ENCODE assay signal across 15 cellular contexts in the genomic region with DNA sequence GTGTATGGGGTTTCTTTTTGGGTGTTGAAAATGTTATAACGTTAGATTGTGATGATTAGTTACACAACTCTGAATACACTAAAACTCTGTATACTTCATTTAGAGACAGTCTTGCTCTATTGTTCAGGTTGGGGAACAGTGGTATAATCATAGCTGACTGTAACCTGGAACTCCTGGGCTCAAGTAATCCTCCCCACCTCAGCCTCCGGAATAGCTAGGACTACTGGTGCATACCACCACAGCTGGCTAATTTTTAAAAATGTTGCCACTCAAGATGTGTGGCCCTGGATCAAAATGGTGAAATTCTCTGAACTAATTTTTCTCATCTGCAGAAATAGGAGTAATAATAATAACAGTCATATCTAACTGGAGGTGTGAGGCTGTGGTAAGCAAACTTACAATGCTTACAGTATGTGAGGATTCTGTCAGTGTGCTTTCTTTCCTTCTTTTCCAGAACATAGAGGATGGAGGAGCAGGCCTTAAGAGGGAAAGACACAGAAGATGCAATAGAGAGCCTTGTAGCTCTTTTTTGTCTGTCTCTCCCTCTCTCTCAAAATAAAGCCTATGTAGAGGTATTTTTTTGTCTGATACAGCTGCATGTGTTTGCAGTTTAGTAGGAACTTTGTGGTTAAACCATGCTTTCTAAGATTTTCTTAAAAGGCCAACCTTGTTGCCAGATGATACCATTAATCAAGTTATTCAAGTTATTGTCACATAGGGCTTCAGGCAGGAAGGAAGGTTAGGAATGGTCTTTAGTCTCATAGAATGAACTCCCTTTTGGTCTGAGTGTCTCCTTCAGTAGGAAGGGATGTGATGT. TPM values are rescaled to one million over a fixed set of nuclear protein-coding genes. Genes with fewer than 3 reads are reported as not detected.
A peak's percentile ranks its signal among the peaks of the same experiment; 100 is the strongest.
DNase-seq lines count a peak whose midpoint lies in the region; ATAC-seq and TF ChIP-seq lines count a peak whose summit lies in the region.
"Had no signal": no experiment of that assay in that cellular context is flagged by ENCODE, and none has a peak within 500 bp of the region (broad histone marks: within the 10 kb centered on the region; RNA-seq: fewer than 3 reads in every experiment).

No MANE protein-coding gene starts in this region.

- POLR2A ChIA-PET in naive thymus-derived CD4-positive, alpha-beta T cell (lab: Charles Lee) = interaction anchor here (0.9 to 1.8 kb wide), 3 partner anchors 9 to 13 kb away, joined by 4 to 7 read pairs (median 4); no protein-coding TSS in a partner anchor

- peaks cover 12% of the 10 kb centered on the region for H3K36me3 Mint-ChIP-seq in CD4-positive, CD25-positive, alpha-beta regulatory T cell
- H3K36me3 Mint-ChIP-seq in GM23338 (ENCODE audit: low read depth) (peaks cover 12% of the 10 kb centered on the region; the same call in 2 of the 3 replicates), CD14-positive monocyte (peaks cover 25 to 33% of the 10 kb centered on the region in 2 donors)
- H3K36me3 Mint-ChIP-seq in activated naive CD8-positive, alpha-beta T cell = no peaks in the 10 kb centered on the region
- peaks cover 0 to 13% (median 4%) of the 10 kb centered on the region in 5 donors for H3K36me3 Mint-ChIP-seq in naive thymus-derived CD4-positive, alpha-beta T cell

- TF ChIP-seq CTCF in GM23338 (conservative IDR thresholded peaks at IDR 0.05; ENCODE audit: low read depth in 2 of 2) (no peak), CD14-positive monocyte (IDR thresholded peaks at IDR 0.05) (no peak)

- TF ChIP-seq POLR2A in GM18505 (IDR thresholded peaks at IDR 0.05; ENCODE audit: borderline replicate concordance, extremely low read depth, insufficient read depth, insufficient read length) = no peak

- peak in 1 of 3 donors; percentile 26 for DNase-seq in CD4-positive, CD25-positive, alpha-beta regulatory T cell
- DNase-seq in GM23338 (ENCODE audit: low spot score) (no peak), CD14-positive monocyte (ENCODE audit: low spot score) (no peak), SKM-1 (lab: John Stamatoyannopoulos, UW; ENCODE audit: unreplicated experiment) (no peak)
- DNase-seq in naive thymus-derived CD4-positive, alpha-beta T cell = peak in 2 of 9 donors; percentile 16 to 30
- DNase-seq: DMS53, MV-4-11, NCI-H748 treated with DMSO at 0.1 percent for 48 hours, pancreas had no signal

- H3K27ac Mint-ChIP-seq in CD4-positive, CD25-positive, alpha-beta regulatory T cell = peak overlapping the region; percentile 60 to 90 (median 81)
- H3K27ac Mint-ChIP-seq in GM23338 (no peak overlapping the region), CD14-positive monocyte (peak overlapping the region in 2 of 7 donors; percentile 10 to 63)
- peak overlapping the region; percentile 80 for H3K27ac Mint-ChIP-seq in activated naive CD8-positive, alpha-beta T cell
- peak overlapping the region; percentile 53 to 94 (median 86) for H3K27ac Mint-ChIP-seq in naive thymus-derived CD4-positive, alpha-beta T cell

- no peaks in the 10 kb centered on the region for H3K27me3 Mint-ChIP-seq in CD4-positive, CD25-positive, alpha-beta regulatory T cell
- H3K27me3 Mint-ChIP-seq in GM23338 (ENCODE audit: insufficient read depth, low read depth, poor library complexity) (peaks cover 3% of the 10 kb centered on the region), CD14-positive monocyte (ENCODE audit: low read depth in 3 of 3) (peaks cover 0 to 1% (median 0%) of the 10 kb centered on the region in 3 donors)
- H3K27me3 Mint-ChIP-seq in activated naive CD8-positive, alpha-beta T cell = no peaks in the 10 kb centered on the region
- no peaks in the 10 kb centered on the region for H3K27me3 Mint-ChIP-seq in naive thymus-derived CD4-positive, alpha-beta T cell

- H3K4me1 ChIP-seq in CD4-positive, CD25-positive, alpha-beta regulatory T cell (ENCODE audit: control insufficient read depth, insufficient read depth, low read length, poor library complexity, severe bottlenecking) = peaks cover 67% of the 10 kb centered on the region
- no peaks in the 10 kb centered on the region for H3K4me1 ChIP-seq in GM23338 (ENCODE audit: insufficient read depth)
- peaks cover 31 to 43% of the 10 kb centered on the region in 2 donors for H3K4me1 ChIP-seq in naive thymus-derived CD4-positive, alpha-beta T cell (ENCODE audit: control insufficient read depth in 2 of 2, insufficient read depth in 2 of 2, low read length in 2 of 2)

- H3F3A ChIP-seq in GM23338 (replicated peaks; ENCODE audit: low read depth) = no peaks in the 10 kb centered on the region

- peak overlapping the region; percentile 43 for H3K27ac ChIP-seq in CD4-positive, CD25-positive, alpha-beta regulatory T cell (ENCODE audit: insufficient read depth, low read length, poor library complexity, severe bottlenecking)
- peak overlapping the region; percentile 7; the same call in 1 of the 2 replicates for H3K27ac ChIP-seq in GM23338 (ENCODE audit: low read depth)
- H3K27ac ChIP-seq in naive thymus-derived CD4-positive, alpha-beta T cell (ENCODE audit: low read depth, low read length) = peak overlapping the region; percentile 44

- peak in 1 of 2 donors; percentile 9 for ATAC-seq in CD4-positive, CD25-positive, alpha-beta regulatory T cell (ENCODE audit: low read depth in 2 of 2)
- no peak for ATAC-seq in GM23338
- peak; percentile 19 for ATAC-seq in naive thymus-derived CD4-positive, alpha-beta T cell
- no peak for ATAC-seq in GM18505 (IDR thresholded peaks at IDR 0.05; ENCODE audit: unreplicated experiment)
- ATAC-seq in GM18870 (IDR thresholded peaks at IDR 0.05; ENCODE audit: unreplicated experiment) = no peak
- ATAC-seq: pancreas had no signal

- H3K4me3 ChIP-seq in CD4-positive, CD25-positive, alpha-beta regulatory T cell (ENCODE audit: low read depth, low read length) = peak overlapping the region; percentile 44
- no peak overlapping the region for H3K4me3 ChIP-seq in GM23338
- no peak overlapping the region for H3K4me3 ChIP-seq in naive thymus-derived CD4-positive, alpha-beta T cell (ENCODE audit: low read length)
- H3K4me3 ChIP-seq: HAP-1, pancreas, tibial nerve had no signal

- H3K4me1 Mint-ChIP-seq in CD4-positive, CD25-positive, alpha-beta regulatory T cell = peaks cover 38 to 91% (median 54%) of the 10 kb centered on the region in 4 donors
- peaks cover 4% of the 10 kb centered on the region for H3K4me1 Mint-ChIP-seq in GM23338
- peaks cover 78% of the 10 kb centered on the region for H3K4me1 Mint-ChIP-seq in activated naive CD8-positive, alpha-beta T cell (ENCODE audit: low read depth)
- H3K4me1 Mint-ChIP-seq in naive thymus-derived CD4-positive, alpha-beta T cell = peaks cover 51 to 88% (median 67%) of the 10 kb centered on the region in 7 donors
- peaks cover 44% of the 10 kb centered on the region for H3K4me1 Mint-ChIP-seq in CD14-positive monocyte

- H3K27me3 ChIP-seq in CD4-positive, CD25-positive, alpha-beta regulatory T cell (ENCODE audit: control insufficient read depth, insufficient read depth, low read length) = no peaks in the 10 kb centered on the region
- no peaks in the 10 kb centered on the region for H3K27me3 ChIP-seq in GM23338 (ENCODE audit: insufficient read depth)
- H3K27me3 ChIP-seq in naive thymus-derived CD4-positive, alpha-beta T cell (ENCODE audit: control insufficient read depth in 2 of 2, insufficient read depth in 2 of 2, low read length in 2 of 2) = no peaks in the 10 kb centered on the region
- H3K27me3 ChIP-seq: pancreas, tibial nerve had no signal

- H3K9me3 Mint-ChIP-seq in CD4-positive, CD25-positive, alpha-beta regulatory T cell = no peaks in the 10 kb centered on the region
- no peaks in the 10 kb centered on the region for H3K9me3 Mint-ChIP-seq in GM23338
- H3K9me3 Mint-ChIP-seq in activated naive CD8-positive, alpha-beta T cell (ENCODE audit: low read depth) = no peaks in the 10 kb centered on the region
- H3K9me3 Mint-ChIP-seq in naive thymus-derived CD4-positive, alpha-beta T cell = no peaks in the 10 kb centered on the region
- no peaks in the 10 kb centered on the region for H3K9me3 Mint-ChIP-seq in CD14-positive monocyte
- H3K9me3 Mint-ChIP-seq: activated naive CD4-positive, alpha-beta T cell treated with anti-CD3 and anti-CD28 coated beads, Interleukin-2, amount 50 U/mL, for 72 hours had no signal

- H3K4me3 Mint-ChIP-seq in CD4-positive, CD25-positive, alpha-beta regulatory T cell = peak overlapping the region; percentile 79 to 85 (median 80)
- H3K4me3 Mint-ChIP-seq in GM23338 = no peak overlapping the region
- H3K4me3 Mint-ChIP-seq in activated naive CD8-positive, alpha-beta T cell = peak overlapping the region; percentile 40
- peak overlapping the region; percentile 5 to 86 (median 71) for H3K4me3 Mint-ChIP-seq in naive thymus-derived CD4-positive, alpha-beta T cell
- H3K4me3 Mint-ChIP-seq in CD14-positive monocyte = no peak overlapping the region

- H4K20me1 ChIP-seq in GM23338 (replicated peaks; ENCODE audit: insufficient read depth) = peaks cover 25% of the 10 kb centered on the region; the same call in 1 of the 2 replicates

- H3K9me3 ChIP-seq in CD4-positive, CD25-positive, alpha-beta regulatory T cell (ENCODE audit: control insufficient read depth in 2 of 2, low read length in 2 of 2) = no peaks in the 10 kb centered on the region
- H3K9me3 ChIP-seq in naive thymus-derived CD4-positive, alpha-beta T cell (ENCODE audit: control insufficient read depth in 2 of 3, low read length in 3 of 3) = no peaks in the 10 kb centered on the region
- H3K9me3 ChIP-seq: HAP-1, pancreas, tibial nerve had no signal

- H3K9me2 ChIP-seq in GM23338 (ENCODE audit: insufficient read depth) = no peaks in the 10 kb centered on the region

- intact Hi-C loops in naive thymus-derived CD4-positive, alpha-beta T cell (cut with micrococcal nuclease) = loop anchor here in 1 of 2 donors (1.0 to 5.0 kb wide), 3 partner anchors 13 to 64 kb away; no protein-coding TSS in a partner anchor
- intact Hi-C loops in CD14-positive monocyte (cut with micrococcal nuclease) = no loop called here

- no peak overlapping the region for H3K4me2 ChIP-seq in GM23338

- no peak overlapping the region for H2AFZ ChIP-seq in GM23338

- peaks cover 100% of the 10 kb centered on the region for H3K79me2 ChIP-seq in GM23338 (replicated peaks; ENCODE audit: insufficient read depth)

- H3K36me3 ChIP-seq in CD4-positive, CD25-positive, alpha-beta regulatory T cell (ENCODE audit: control insufficient read depth, insufficient read depth, low read length) = peaks cover 11% of the 10 kb centered on the region
- no peaks in the 10 kb centered on the region for H3K36me3 ChIP-seq in GM23338 (ENCODE audit: insufficient read depth)
- H3K36me3 ChIP-seq in naive thymus-derived CD4-positive, alpha-beta T cell (ENCODE audit: control insufficient read depth in 2 of 3, insufficient read depth in 3 of 3, low read length in 3 of 3) = peaks cover 0 to 16% (median 6%) of the 10 kb centered on the region in 3 experiments

- CTCF ChIA-PET in naive thymus-derived CD4-positive, alpha-beta T cell (lab: Charles Lee) = interaction anchor here (0.7 to 1.1 kb wide), 2 partner anchors 13 to 23 kb away, joined by 3 to 4 read pairs; no protein-coding TSS in a partner anchor

RNA-seq across cellular contexts. Expression of a gene that starts 7.5 kb away (rescaled TPM):
- 242 TPM for total RNA-seq in CD4-positive, CD25-positive, alpha-beta regulatory T cell
- polyA plus RNA-seq in CD4-positive, CD25-positive, alpha-beta regulatory T cell = 100 to 1,000 TPM; 142 to 151 (median 145) TPM
- 126 and 144 TPM in 2 replicates for total RNA-seq in GM23338 (2014; rRNA removed; shearing (Covaris generic))
- 119 and 126 TPM in 2 replicates for polyA plus RNA-seq in GM23338 (2016; fragmentation: Nextera tagmentation; extraction: Ambion mirVana)
- 100 to 1,000 TPM; 211 to 300 (median 282) TPM for total RNA-seq in naive thymus-derived CD4-positive, alpha-beta T cell
- 100 to 1,000 TPM; 152 to 164 TPM for polyA plus RNA-seq in naive thymus-derived CD4-positive, alpha-beta T cell
- polyA plus RNA-seq in CD14-positive monocyte = 100 to 1,000 TPM in 1 of 2 donors, 10 to 100 TPM in 1; 76.1 to 103 TPM

RNA-seq across cellular contexts. Expression of a gene that starts 58.3 kb away (rescaled TPM):
- 61.7 TPM for total RNA-seq in CD4-positive, CD25-positive, alpha-beta regulatory T cell
- polyA plus RNA-seq in CD4-positive, CD25-positive, alpha-beta regulatory T cell = 1 to 10 TPM; 7.6 to 8.6 (median 8.4) TPM
- total RNA-seq in GM23338 (2014; rRNA removed; shearing (Covaris generic)) = 29.9 and 43.9 TPM in 2 replicates
- 15.2 and 22.2 TPM in 2 replicates for polyA plus RNA-seq in GM23338 (2016; fragmentation: Nextera tagmentation; extraction: Ambion mirVana)
- total RNA-seq in naive thymus-derived CD4-positive, alpha-beta T cell = 100 to 1,000 TPM in 1 of 5 experiments, 10 to 100 TPM in 4; 22.7 to 269 (median 59.6) TPM
- 10 to 100 TPM in 1 of 2 donors, 1 to 10 TPM in 1; 5.9 to 11.3 TPM for polyA plus RNA-seq in naive thymus-derived CD4-positive, alpha-beta T cell
- polyA plus RNA-seq in CD14-positive monocyte = 10 to 100 TPM; 19.1 to 26.9 TPM

Comparison
In these comparisons a context has a peak if more than half of its experiments do, and no peak if none do; other contexts are left out.
1. H3K4me3 Mint-ChIP-seq: peak in CD4-positive, CD25-positive, alpha-beta regulatory T cell (4 of 4), activated naive CD8-positive, alpha-beta T cell (single experiment) and naive thymus-derived CD4-positive, alpha-beta T cell (10 of 10); none in GM23338 (single experiment) and CD14-positive monocyte (0 of 2).
2. Peak in every context shown above with its lines, with median percentiles within 50 percentile points of each other: H3K27ac ChIP-seq.